In genomic region chr11:114163830-114164401, GRCh38 we compare ENCODE assay signal across 9 cellular contexts.
A peak's percentile ranks its signal among the peaks of the same experiment; 100 is the strongest.
DNase-seq lines count a peak whose midpoint lies in the region; ATAC-seq and TF ChIP-seq lines count a peak whose summit lies in the region.
"Had no signal": no experiment of that assay in that cellular context is flagged by ENCODE, and none has a peak within 500 bp of the region (broad histone marks: within the 10 kb centered on the region; RNA-seq: fewer than 3 reads in every experiment).

No MANE protein-coding gene starts in this region.

- TF ChIP-seq POLR2A in NB4 (IDR thresholded peaks at IDR 0.05; ENCODE audit: extremely low read depth, insufficient read length), result no peak

- H3K9me3 ChIP-seq in lung (ENCODE audit: control insufficient read depth in 2 of 2, insufficient read depth in 1 of 2, low read length in 1 of 2), result no peaks in the 10 kb centered on the region
- H3K9me3 ChIP-seq in stomach smooth muscle (ENCODE audit: control insufficient read depth in 2 of 2, low read length in 2 of 2), result no peaks in the 10 kb centered on the region
- no peaks in the 10 kb centered on the region for H3K9me3 ChIP-seq in HAP-1
- no peaks in the 10 kb centered on the region for H3K9me3 ChIP-seq in smooth muscle cell (replicated peaks; ENCODE audit: low read depth)

- no peak overlapping the region for H3K4me2 ChIP-seq in smooth muscle cell

- H4K20me1 ChIP-seq in smooth muscle cell (ENCODE audit: low read depth), result no peaks in the 10 kb centered on the region

- no peak for ATAC-seq in lung (ENCODE audit: insufficient read depth, low FRiP score)
- ATAC-seq: left lobe of liver had no signal

- H3K36me3 ChIP-seq in lung (ENCODE audit: control insufficient read depth in 2 of 2, insufficient read depth in 2 of 2, low read length in 2 of 2) (peaks cover 0 to 6% of the 10 kb centered on the region in 2 donors), stomach smooth muscle (ENCODE audit: control insufficient read depth in 2 of 2, insufficient read depth in 2 of 2, low read length in 2 of 2) (peaks cover 0 to under 1% of the 10 kb centered on the region in 2 donors), HAP-1 (replicated peaks) (no peaks in the 10 kb centered on the region), smooth muscle cell (ENCODE audit: low read depth) (no peaks in the 10 kb centered on the region)

- no peak for TF ChIP-seq CTCF in NB4 (IDR thresholded peaks at IDR 0.05; ENCODE audit: low read depth, low read length)
- no peak for TF ChIP-seq CTCF in lung (IDR thresholded peaks at IDR 0.05; ENCODE audit: control extremely low read depth, extremely low read depth)
- TF ChIP-seq CTCF in smooth muscle cell (IDR thresholded peaks at IDR 0.05; ENCODE audit: borderline replicate concordance, insufficient read depth, poor library complexity, severe bottlenecking), result no peak

- no peaks in the 10 kb centered on the region for H3F3A ChIP-seq in smooth muscle cell (ENCODE audit: low read depth)

- peak overlapping the region; percentile 98 for H3K27ac ChIP-seq in caudate nucleus (ENCODE audit: low read depth, low read length)
- peak overlapping the region; percentile 91 to 99 for H3K27ac ChIP-seq in lung (ENCODE audit: low read depth in 1 of 2, low read length in 1 of 2)
- peak overlapping the region; percentile 100 for H3K27ac ChIP-seq in stomach smooth muscle (ENCODE audit: low read length)
- no peak overlapping the region for H3K27ac ChIP-seq in smooth muscle cell (ENCODE audit: low read depth)

- in situ Hi-C loops in HAP-1 (cut with MboI; ENCODE audit: low sequenced_read_pairs), result no loop called here

- no peaks in the 10 kb centered on the region for H3K79me2 ChIP-seq in smooth muscle cell (ENCODE audit: low read depth)

- no peak overlapping the region for H2AFZ ChIP-seq in smooth muscle cell (ENCODE audit: low read depth)

- H3K4me1 ChIP-seq in lung (ENCODE audit: control insufficient read depth in 2 of 2, insufficient read depth in 2 of 2, low read length in 2 of 2) (peaks cover 58 to 61% of the 10 kb centered on the region in 2 donors), stomach smooth muscle (ENCODE audit: control insufficient read depth, insufficient read depth, low read length) (peaks cover 89% of the 10 kb centered on the region), HAP-1 (peaks cover 9% of the 10 kb centered on the region), smooth muscle cell (ENCODE audit: low read depth) (peaks cover 34% of the 10 kb centered on the region)

- no peaks in the 10 kb centered on the region for H3K27me3 ChIP-seq in lung (ENCODE audit: control insufficient read depth, insufficient read depth)
- H3K27me3 ChIP-seq in stomach smooth muscle (ENCODE audit: control insufficient read depth in 1 of 2, insufficient read depth in 2 of 2, low read length in 2 of 2), result no peaks in the 10 kb centered on the region
- H3K27me3 ChIP-seq in HAP-1 (ENCODE audit: low read depth), result peaks cover 21% of the 10 kb centered on the region
- H3K27me3 ChIP-seq in smooth muscle cell (ENCODE audit: low read depth), result peaks cover 5% of the 10 kb centered on the region

- peak overlapping the region; percentile 94 to 98 for H3K9ac ChIP-seq in stomach smooth muscle (ENCODE audit: low read length in 2 of 2)
- no peak overlapping the region for H3K9ac ChIP-seq in smooth muscle cell (ENCODE audit: low read depth)

- 25 to 33% methylated on average over 9 of the region's 9 CpGs for WGBS in lung, 2 donors
- 75% methylated on average over 9 of the region's 9 CpGs for WGBS in smooth muscle cell (ENCODE audit: low lambda C conversion rate)

- DNase-seq in NB4 (ENCODE audit: low read depth) (peak; percentile 44), caudate nucleus (lab: John Stamatoyannopoulos, UW) (peak in 22 of 61 donors; percentile 22 to 77 (median 50)), lung (ENCODE audit: low spot score) (no peak), SW480 (ENCODE audit: low spot score) (no peak), NAMALWA (ENCODE audit: low spot score) (no peak), HAP-1 (ENCODE audit: low spot score in 2 of 2) (no peak), smooth muscle cell (lab: John Stamatoyannopoulos, UW; ENCODE audit: unreplicated experiment) (no peak)

- H3K4me3 ChIP-seq in NB4 (ENCODE audit: low read depth, low read length) (no peak overlapping the region), lung (no peak overlapping the region), stomach smooth muscle (ENCODE audit: low read length in 2 of 2) (peak overlapping the region; percentile 36 to 64), HAP-1 (no peak overlapping the region), smooth muscle cell (no peak overlapping the region)

Comparison
In these comparisons a context has a peak if more than half of its experiments do, and no peak if none do; other contexts are left out.
1. H3K4me3 ChIP-seq: peak in stomach smooth muscle (2 of 2); none in NB4 (single experiment), lung (single experiment), HAP-1 (single experiment) and smooth muscle cell (single experiment).